12 cellular contexts compared by ENCODE assay signal in genomic region chr18:79952996-79953559, GRCh38. TPM values are rescaled to one million over a fixed set of nuclear protein-coding genes. Genes with fewer than 3 reads are reported as not detected.
DNase-seq lines count a peak whose midpoint lies in the region; ATAC-seq and TF ChIP-seq lines count a peak whose summit lies in the region.
"Had no signal": no experiment of that assay in that cellular context is flagged by ENCODE, and none has a peak within 500 bp of the region (broad histone marks: within the 10 kb centered on the region; RNA-seq: fewer than 3 reads in every experiment).

No MANE protein-coding gene starts in this region.

- H3K4me1 Mint-ChIP-seq in activated T-cell treated with anti-CD3 and anti-CD28 coated beads, Interleukin-2, amount 50 U/mL, for 24 hours (ENCODE audit: low read depth): peaks cover 29% of the 10 kb centered on the region

- no peaks in the 10 kb centered on the region for H3K9me3 Mint-ChIP-seq in activated T-cell treated with anti-CD3 and anti-CD28 coated beads, Interleukin-2, amount 50 U/mL, for 24 hours

- H3K36me3 ChIP-seq in lower lobe of right lung: peaks cover 3% of the 10 kb centered on the region
- H3K36me3 ChIP-seq: prostate gland, uterus had no signal

- peak; percentile 31 for DNase-seq in activated T-cell treated with anti-CD3 and anti-CD28 coated beads, Interleukin-2, amount 50 U/mL, for 24 hours
- DNase-seq in activated T-cell treated with anti-CD3 and anti-CD28 coated beads for 4 hours (no peak), lower lobe of right lung (peak; percentile 36), hypothalamus (lab: John Stamatoyannopoulos, UW) (no peak)
- peak; percentile 10 for DNase-seq in activated CD8-positive, alpha-beta memory T cell treated with anti-CD3 and anti-CD28 coated beads, Interleukin-2, amount 50 U/mL, for 4 hours
- peak; percentile 22 for DNase-seq in stimulated activated CD8-positive, alpha-beta memory T cell treated with anti-CD3 and anti-CD28 coated beads, Interleukin-4, amount 100 ng/mL, for 48 hours
- DNase-seq: AML-193, NCI-H2029 treated with DMSO at 0.1 percent for 48 hours, uterus had no signal

- ATAC-seq in lower lobe of right lung (no peak), HG03571 (IDR thresholded peaks at IDR 0.05; ENCODE audit: unreplicated experiment) (no peak), GM19452 (IDR thresholded peaks at IDR 0.05; ENCODE audit: unreplicated experiment) (no peak)

- no peaks in the 10 kb centered on the region for H3K27me3 Mint-ChIP-seq in activated T-cell treated with anti-CD3 and anti-CD28 coated beads, Interleukin-2, amount 50 U/mL, for 24 hours

- no peak overlapping the region for H3K4me3 ChIP-seq in lower lobe of right lung

- H3K9me3 ChIP-seq in lower lobe of right lung: no peaks in the 10 kb centered on the region
- H3K9me3 ChIP-seq: prostate gland, uterus had no signal

- H3K4me3 Mint-ChIP-seq in activated T-cell treated with anti-CD3 and anti-CD28 coated beads, Interleukin-2, amount 50 U/mL, for 24 hours: no peak overlapping the region

- no peak overlapping the region for H3K27ac Mint-ChIP-seq in activated T-cell treated with anti-CD3 and anti-CD28 coated beads, Interleukin-2, amount 50 U/mL, for 24 hours

- TF ChIP-seq CTCF in lower lobe of right lung (IDR thresholded peaks at IDR 0.05): no peak

- H3K27me3 ChIP-seq in lower lobe of right lung (ENCODE audit: low read depth): no peaks in the 10 kb centered on the region
- H3K27me3 ChIP-seq: uterus had no signal

- peak overlapping the region; percentile 43 for H3K27ac ChIP-seq in lower lobe of right lung
- H3K27ac ChIP-seq: prostate gland, uterus had no signal

- intact Hi-C loops in lower lobe of right lung (cut with DNase I): no loop called here

- peaks cover 20% of the 10 kb centered on the region for H3K36me3 Mint-ChIP-seq in activated T-cell treated with anti-CD3 and anti-CD28 coated beads, Interleukin-2, amount 50 U/mL, for 24 hours (ENCODE audit: low read depth)

- H3K4me1 ChIP-seq in lower lobe of right lung: peaks cover 37% of the 10 kb centered on the region

RNA-seq across cellular contexts. Expression of gene SLC66A2, which starts 1.6 kb away (rescaled TPM):
- 54.2 TPM for total RNA-seq in lower lobe of right lung

RNA-seq across cellular contexts. Expression of gene HSBP1L1, which starts 11.4 kb away (rescaled TPM):
- total RNA-seq in lower lobe of right lung: 46.6 TPM

RNA-seq across cellular contexts. Expression of gene TXNL4A, which starts 35.3 kb away (rescaled TPM):
- total RNA-seq in lower lobe of right lung: 78.7 TPM

Comparison
In these comparisons a context has a peak if more than half of its experiments do, and no peak if none do; other contexts are left out.
1. DNase-seq: peak in activated T-cell treated with anti-CD3 and anti-CD28 coated beads, Interleukin-2, amount 50 U/mL, for 24 hours (single experiment), activated CD8-positive, alpha-beta memory T cell treated with anti-CD3 and anti-CD28 coated beads, Interleukin-2, amount 50 U/mL, for 4 hours (single experiment), lower lobe of right lung (single experiment) and stimulated activated CD8-positive, alpha-beta memory T cell treated with anti-CD3 and anti-CD28 coated beads, Interleukin-4, amount 100 ng/mL, for 48 hours (single experiment); none in activated T-cell treated with anti-CD3 and anti-CD28 coated beads for 4 hours (single experiment) and hypothalamus (0 of 51).